10 cellular contexts compared by ENCODE assay signal in genomic region chr17:38881600-38882191, GRCh38. TPM values are rescaled to one million over a fixed set of nuclear protein-coding genes. Genes with fewer than 3 reads are reported as not detected.
DNase-seq lines count a peak whose midpoint lies in the region; ATAC-seq and TF ChIP-seq lines count a peak whose summit lies in the region.
"Had no signal": no experiment of that assay in that cellular context is flagged by ENCODE, and none has a peak within 500 bp of the region (broad histone marks: within the 10 kb centered on the region; RNA-seq: fewer than 3 reads in every experiment).

No MANE protein-coding gene starts in this region.

- DNase-seq in SK-N-SH (peak; percentile 63), fibroblast of pulmonary artery (ENCODE audit: low read depth) (peak; percentile 90), pons (ENCODE audit: low spot score) (peak; percentile 40), NCI-H187 treated with DMSO at 0.1 percent for 48 hours (lab: John Stamatoyannopoulos, UW) (no peak), iPS-NIHi7 (ENCODE audit: extremely low spot score) (no peak)
- DNase-seq in activated CD4-positive, alpha-beta memory T cell treated with anti-CD3 and anti-CD28 coated beads, Interleukin-2, amount 10 ng/mL, durations not matched to agents 7 days and 5 days, result peak; percentile 31

- H3K27ac ChIP-seq in SK-N-SH (ENCODE audit: low read depth in 2 of 2, low read length in 1 of 2), result peak overlapping the region in 1 of 2 experiments; percentile 63; a peak in 2 of 4 replicates
- H3K27ac ChIP-seq: C4-2B, VCaP had no signal

- POLR2A ChIA-PET in SK-N-SH (lab: Yijun Ruan, JAX), result interaction anchor here (0.6 to 1.3 kb wide), 2 partner anchors 28 to 150 kb away, joined by 3 to 5 read pairs; partner anchors contain the start of gene RPL23
- POLR2A ChIA-PET in activated CD4-positive, alpha-beta memory T cell treated with anti-CD3 and anti-CD28 coated beads, Interleukin-2, amount 10 ng/mL, durations not matched to agents 7 days and 5 days (lab: Charles Lee), result interaction anchor here (0.7 to 5.1 kb wide), 6 partner anchors 10 to 318 kb away, joined by 3 to 39 read pairs (median 5); partner anchors contain the start of genes LASP1, RPL19 and RPL23

- peaks cover 89% of the 10 kb centered on the region for H4K20me1 ChIP-seq in SK-N-SH (ENCODE audit: insufficient read depth)

- H3K9ac ChIP-seq in SK-N-SH, result no peak overlapping the region; the same call in 1 of the 2 replicates

- no peak overlapping the region for H3K4me3 ChIP-seq in SK-N-SH (ENCODE audit: low read depth in 2 of 2, low read length in 1 of 2)
- H3K4me3 ChIP-seq in fibroblast of pulmonary artery (replicated peaks; ENCODE audit: low read depth, low read length), result no peak overlapping the region

- H3K9me2 ChIP-seq in SK-N-SH, result no peaks in the 10 kb centered on the region

- TF ChIP-seq RAD21 in SK-N-SH (IDR thresholded peaks at IDR 0.05; ENCODE audit: low read length), result no peak

- H3K4me1 Mint-ChIP-seq in activated CD4-positive, alpha-beta memory T cell treated with anti-CD3 and anti-CD28 coated beads, Interleukin-2, amount 10 ng/mL, durations not matched to agents 7 days and 5 days, result peaks cover 88% of the 10 kb centered on the region

- H2AFZ ChIP-seq in SK-N-SH (ENCODE audit: low read depth), result no peak overlapping the region

- CTCF ChIA-PET in SK-N-SH (lab: Yijun Ruan, JAX), result interaction anchor here (0.7 to 1.5 kb wide), 2 partner anchors 10 to 94 kb away, joined by 3 to 5 read pairs; no protein-coding TSS in a partner anchor
- CTCF ChIA-PET in activated CD4-positive, alpha-beta memory T cell treated with anti-CD3 and anti-CD28 coated beads, Interleukin-2, amount 10 ng/mL, durations not matched to agents 7 days and 5 days (lab: Charles Lee), result interaction anchor here (1.3 to 2.3 kb wide), 2 partner anchors 43 to 101 kb away, joined by 4 to 7 read pairs; no protein-coding TSS in a partner anchor

- peaks cover 21 to 45% of the 10 kb centered on the region in 2 experiments; a peak in 3 of 4 replicates for H3K4me1 ChIP-seq in SK-N-SH (ENCODE audit: control insufficient read depth in 1 of 2, insufficient read depth in 2 of 2, low read depth in 1 of 2, low read length in 1 of 2)

- 69% methylated on average over 8 of the region's 8 CpGs for WGBS in SK-N-SH (ENCODE audit: low lambda C conversion rate)

- no peaks in the 10 kb centered on the region for H3K9me3 Mint-ChIP-seq in activated CD4-positive, alpha-beta memory T cell treated with anti-CD3 and anti-CD28 coated beads, Interleukin-2, amount 10 ng/mL, durations not matched to agents 7 days and 5 days

- H3K36me3 Mint-ChIP-seq in activated CD4-positive, alpha-beta memory T cell treated with anti-CD3 and anti-CD28 coated beads, Interleukin-2, amount 10 ng/mL, durations not matched to agents 7 days and 5 days (ENCODE audit: low read depth), result peaks cover 76% of the 10 kb centered on the region

- H3K27ac Mint-ChIP-seq in activated CD4-positive, alpha-beta memory T cell treated with anti-CD3 and anti-CD28 coated beads, Interleukin-2, amount 10 ng/mL, durations not matched to agents 7 days and 5 days, result peak overlapping the region; percentile 71

- no peak for TF ChIP-seq EP300 in SK-N-SH (IDR thresholded peaks at IDR 0.05; ENCODE audit: borderline replicate concordance in 1 of 2, low read depth in 1 of 2, low read length in 1 of 2)

- peaks cover 34% of the 10 kb centered on the region for H3F3A ChIP-seq in SK-N-SH (replicated peaks; ENCODE audit: insufficient read depth)

- H3K27me3 ChIP-seq in SK-N-SH (ENCODE audit: insufficient read depth), result no peaks in the 10 kb centered on the region

- ATAC-seq in SK-N-SH treated with all-trans-retinoic acid at 6 μM for 48 hours (no peak), GM19397 (IDR thresholded peaks at IDR 0.05; ENCODE audit: unreplicated experiment) (no peak)

- no peak overlapping the region for H3K4me3 Mint-ChIP-seq in activated CD4-positive, alpha-beta memory T cell treated with anti-CD3 and anti-CD28 coated beads, Interleukin-2, amount 10 ng/mL, durations not matched to agents 7 days and 5 days

- peaks cover 93% of the 10 kb centered on the region for H3K79me2 ChIP-seq in SK-N-SH (ENCODE audit: insufficient read depth)

- H3K27me3 Mint-ChIP-seq in activated CD4-positive, alpha-beta memory T cell treated with anti-CD3 and anti-CD28 coated beads, Interleukin-2, amount 10 ng/mL, durations not matched to agents 7 days and 5 days, result no peaks in the 10 kb centered on the region

- TF ChIP-seq CTCF in SK-N-SH (IDR thresholded peaks at IDR 0.05) (no peak), fibroblast of pulmonary artery (IDR thresholded peaks at IDR 0.05; ENCODE audit: low read length, missing control alignments) (no peak)

- peak overlapping the region; percentile 66 for H3K4me2 ChIP-seq in SK-N-SH

- no peaks in the 10 kb centered on the region for H3K9me3 ChIP-seq in SK-N-SH

- H3K36me3 ChIP-seq in SK-N-SH (replicated peaks in 1 of 2; ENCODE audit: control insufficient read depth in 1 of 2, insufficient read depth in 2 of 2, low read length in 1 of 2), result peaks cover 15 to 54% of the 10 kb centered on the region in 2 experiments

TF ChIP-seq in SK-N-SH, 30 proteins besides CTCF, POLR2A, EP300 and RAD21 (continues in another document):
- no peak for TF ChIP-seq TCF12 (IDR thresholded peaks at IDR 0.05)
- no peak for TF ChIP-seq FOSL2 (IDR thresholded peaks at IDR 0.05; ENCODE audit: borderline replicate concordance, low read depth)
- TF ChIP-seq, protein P1, sequence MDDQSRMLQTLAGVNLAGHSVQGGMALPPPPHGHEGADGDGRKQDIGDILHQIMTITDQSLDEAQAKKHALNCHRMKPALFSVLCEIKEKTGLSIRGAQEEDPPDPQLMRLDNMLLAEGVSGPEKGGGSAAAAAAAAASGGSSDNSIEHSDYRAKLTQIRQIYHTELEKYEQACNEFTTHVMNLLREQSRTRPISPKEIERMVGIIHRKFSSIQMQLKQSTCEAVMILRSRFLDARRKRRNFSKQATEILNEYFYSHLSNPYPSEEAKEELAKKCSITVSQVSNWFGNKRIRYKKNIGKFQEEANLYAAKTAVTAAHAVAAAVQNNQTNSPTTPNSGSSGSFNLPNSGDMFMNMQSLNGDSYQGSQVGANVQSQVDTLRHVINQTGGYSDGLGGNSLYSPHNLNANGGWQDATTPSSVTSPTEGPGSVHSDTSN (IDR thresholded peaks at IDR 0.05), result no peak
- no peak for TF ChIP-seq RCOR1 (IDR thresholded peaks at IDR 0.05; ENCODE audit: low read length)
- TF ChIP-seq CHD2 (IDR thresholded peaks at IDR 0.05; ENCODE audit: low read length, partially characterized antibody), result no peak
- no peak for TF ChIP-seq TAF1 (IDR thresholded peaks at IDR 0.05; ENCODE audit: borderline replicate concordance, low read depth, low read length)
- no peak for TF ChIP-seq POLR2AphosphoS5 (IDR thresholded peaks at IDR 0.05; ENCODE audit: low read depth, low read length)
- TF ChIP-seq SMC3 (IDR thresholded peaks at IDR 0.05; ENCODE audit: low read depth, low read length), result no peak
- TF ChIP-seq MXI1 (IDR thresholded peaks at IDR 0.05; ENCODE audit: low read depth, low read length), result 0 out of 2 replicates have a peak, but pooled peaks have one; percentile 39

TF ChIP-seq in SK-N-SH treated with all-trans-retinoic acid at 6 μM for 48 hours, 23 proteins besides CTCF, POLR2A, EP300 and RAD21 (continues in another document):
- TF ChIP-seq, protein P2, sequence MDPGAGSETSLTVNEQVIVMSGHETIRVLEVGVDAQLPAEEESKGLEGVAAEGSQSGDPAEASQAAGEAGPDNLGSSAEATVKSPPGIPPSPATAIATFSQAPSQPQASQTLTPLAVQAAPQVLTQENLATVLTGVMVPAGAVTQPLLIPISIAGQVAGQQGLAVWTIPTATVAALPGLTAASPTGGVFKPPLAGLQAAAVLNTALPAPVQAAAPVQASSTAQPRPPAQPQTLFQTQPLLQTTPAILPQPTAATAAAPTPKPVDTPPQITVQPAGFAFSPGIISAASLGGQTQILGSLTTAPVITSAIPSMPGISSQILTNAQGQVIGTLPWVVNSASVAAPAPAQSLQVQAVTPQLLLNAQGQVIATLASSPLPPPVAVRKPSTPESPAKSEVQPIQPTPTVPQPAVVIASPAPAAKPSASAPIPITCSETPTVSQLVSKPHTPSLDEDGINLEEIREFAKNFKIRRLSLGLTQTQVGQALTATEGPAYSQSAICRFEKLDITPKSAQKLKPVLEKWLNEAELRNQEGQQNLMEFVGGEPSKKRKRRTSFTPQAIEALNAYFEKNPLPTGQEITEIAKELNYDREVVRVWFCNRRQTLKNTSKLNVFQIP (CRISPR knock-in tag; IDR thresholded peaks at IDR 0.05; ENCODE audit: borderline replicate concordance, low read depth), result no peak
- TF ChIP-seq GLIS3 (CRISPR knock-in tag; IDR thresholded peaks at IDR 0.05), result no peak
- no peak for TF ChIP-seq PPARA (CRISPR knock-in tag; IDR thresholded peaks at IDR 0.05; ENCODE audit: borderline replicate concordance)
- no peak for TF ChIP-seq CSDC2 (CRISPR knock-in tag; IDR thresholded peaks at IDR 0.05)
- TF ChIP-seq, protein P3, sequence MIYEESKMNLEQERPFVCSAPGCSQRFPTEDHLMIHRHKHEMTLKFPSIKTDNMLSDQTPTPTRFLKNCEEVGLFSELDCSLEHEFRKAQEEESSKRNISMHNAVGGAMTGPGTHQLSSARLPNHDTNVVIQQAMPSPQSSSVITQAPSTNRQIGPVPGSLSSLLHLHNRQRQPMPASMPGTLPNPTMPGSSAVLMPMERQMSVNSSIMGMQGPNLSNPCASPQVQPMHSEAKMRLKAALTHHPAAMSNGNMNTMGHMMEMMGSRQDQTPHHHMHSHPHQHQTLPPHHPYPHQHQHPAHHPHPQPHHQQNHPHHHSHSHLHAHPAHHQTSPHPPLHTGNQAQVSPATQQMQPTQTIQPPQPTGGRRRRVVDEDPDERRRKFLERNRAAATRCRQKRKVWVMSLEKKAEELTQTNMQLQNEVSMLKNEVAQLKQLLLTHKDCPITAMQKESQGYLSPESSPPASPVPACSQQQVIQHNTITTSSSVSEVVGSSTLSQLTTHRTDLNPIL (CRISPR knock-in tag; IDR thresholded peaks at IDR 0.05; ENCODE audit: low read depth), result no peak
- no peak for TF ChIP-seq ZNF565 (CRISPR knock-in tag; conservative IDR thresholded peaks at IDR 0.05; ENCODE audit: low read depth)

RNA-seq across cellular contexts. Expression of gene LASP1, which starts 11.8 kb away (rescaled TPM):
- 79.7 and 102 TPM in 2 replicates for polyA plus RNA-seq in SK-N-SH (2012; rRNA removed)
- polyA plus RNA-seq in SK-N-SH (2012; cell fraction: cytosol; rRNA removed), result 59.0 and 70.3 TPM in 2 replicates
- polyA plus RNA-seq in SK-N-SH (2012; cell fraction: nucleus; rRNA removed), result 88.9 and 142 TPM in 2 replicates
- 100 to 1,000 TPM; 193 to 196 TPM for total RNA-seq in activated CD4-positive, alpha-beta memory T cell treated with anti-CD3 and anti-CD28 coated beads, Interleukin-2, amount 10 ng/mL, durations not matched to agents 7 days and 5 days

RNA-seq across cellular contexts. Expression of gene RPL23, which starts 28.2 kb away (rescaled TPM):
- polyA plus RNA-seq in SK-N-SH (2012; rRNA removed), result 2,658 and 2,763 TPM in 2 replicates
- polyA plus RNA-seq in SK-N-SH (2012; cell fraction: cytosol; rRNA removed), result 3,488 and 4,696 TPM in 2 replicates
- polyA plus RNA-seq in SK-N-SH (2012; cell fraction: nucleus; rRNA removed), result 540 and 582 TPM in 2 replicates
- 100 to 1,000 TPM; 933 to 960 TPM for total RNA-seq in activated CD4-positive, alpha-beta memory T cell treated with anti-CD3 and anti-CD28 coated beads, Interleukin-2, amount 10 ng/mL, durations not matched to agents 7 days and 5 days

RNA-seq across cellular contexts. Expression of gene CWC25, which starts 56.6 kb away (rescaled TPM):
- polyA plus RNA-seq in SK-N-SH (2012; rRNA removed), result 15.6 and 21.2 TPM in 2 replicates
- polyA plus RNA-seq in SK-N-SH (2012; cell fraction: cytosol; rRNA removed), result 12.0 and 12.4 TPM in 2 replicates
- 63.5 and 64.6 TPM in 2 replicates for polyA plus RNA-seq in SK-N-SH (2012; cell fraction: nucleus; rRNA removed)
- 10 to 100 TPM; 29.0 to 30.1 TPM for total RNA-seq in activated CD4-positive, alpha-beta memory T cell treated with anti-CD3 and anti-CD28 coated beads, Interleukin-2, amount 10 ng/mL, durations not matched to agents 7 days and 5 days

Comparison
In these comparisons a context has a peak if more than half of its experiments do, and no peak if none do; other contexts are left out.
1. DNase-seq: peak in SK-N-SH (single experiment), activated CD4-positive, alpha-beta memory T cell treated with anti-CD3 and anti-CD28 coated beads, Interleukin-2, amount 10 ng/mL, durations not matched to agents 7 days and 5 days (single experiment), fibroblast of pulmonary artery (single experiment) and pons (single experiment); none in NCI-H187 treated with DMSO at 0.1 percent for 48 hours (single experiment) and iPS-NIHi7 (single experiment).